ENCODE assay signal across 18 cellular contexts in the genomic region with DNA sequence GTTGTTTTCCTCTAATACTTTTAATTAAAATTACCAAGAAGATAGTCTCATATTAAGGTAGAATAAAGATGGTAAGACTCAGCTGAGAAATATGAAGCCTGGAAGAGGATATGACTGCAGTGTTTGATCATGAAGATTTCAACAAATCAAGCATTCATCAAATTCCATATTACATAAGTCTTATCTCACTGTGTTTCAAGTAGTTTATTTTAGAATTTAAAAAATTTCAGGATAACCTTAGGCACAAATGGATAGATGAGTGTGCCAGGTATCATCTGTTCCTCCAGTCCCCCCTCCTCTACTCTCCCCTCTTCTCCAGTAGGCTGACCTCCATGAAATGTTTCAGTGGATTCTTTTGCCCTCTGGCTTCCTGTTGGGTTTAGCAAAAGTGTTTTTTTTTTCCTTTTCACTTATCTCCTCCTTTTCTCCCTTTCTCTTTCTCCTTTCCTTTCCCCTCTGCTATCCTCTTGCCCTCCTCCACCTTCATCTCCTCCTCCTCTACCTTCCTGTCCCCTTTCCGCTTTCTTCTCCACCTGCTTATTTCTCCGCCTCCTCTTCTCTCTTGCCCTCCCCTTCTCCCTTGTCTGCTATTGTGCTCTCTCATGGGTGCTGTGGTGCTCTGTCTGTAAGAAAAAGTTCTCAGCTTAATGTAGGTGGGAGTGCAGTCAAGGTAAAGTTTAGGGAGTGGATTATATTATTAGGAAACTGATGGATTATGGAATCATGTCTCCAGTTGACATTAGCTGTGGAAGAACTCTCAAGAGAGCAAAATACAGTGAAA.
DNase-seq lines count a peak whose midpoint lies in the region; ATAC-seq and TF ChIP-seq lines count a peak whose summit lies in the region.
"Had no signal": no experiment of that assay in that cellular context is flagged by ENCODE, and none has a peak within 500 bp of the region (broad histone marks: within the 10 kb centered on the region; RNA-seq: fewer than 3 reads in every experiment).

No MANE protein-coding gene starts in this region.

- intact Hi-C loops in CD4-positive, alpha-beta memory T cell (cut with micrococcal nuclease), result no loop called here

- H3K4me3 ChIP-seq in GM23338 (no peak overlapping the region), fibroblast of pulmonary artery (replicated peaks; ENCODE audit: low read depth, low read length) (no peak overlapping the region), skeletal muscle satellite cell (ENCODE audit: low read length) (no peak overlapping the region)
- no peak overlapping the region for H3K4me3 ChIP-seq in CD4-positive, alpha-beta memory T cell (ENCODE audit: low read length in 2 of 2)
- H3K4me3 ChIP-seq: BLaER1 treated with 17β-estradiol and CSF1 and Interleukin-3, amounts not matched to agents 10 nM and 100 nM; body of pancreas; hepatocyte; testis had no signal

- no peaks in the 10 kb centered on the region for H3K9me3 Mint-ChIP-seq in GM23338
- peaks cover 4% of the 10 kb centered on the region for H3K9me3 Mint-ChIP-seq in stimulated activated memory B cell treated with anti-CD40 and anti-IgM and Interleukin-4, amounts not matched to agents 10 μg/mL and 1 μg/mL and 100 μg/mL, for 72 hours
- H3K9me3 Mint-ChIP-seq in natural killer cell treated with Interleukin-12 subunit alpha and Interleukin-12 subunit beta and Interleukin-15 and Interleukin-18, amount 100 ng/mL, for 72 hours, result no peaks in the 10 kb centered on the region
- H3K9me3 Mint-ChIP-seq in CD4-positive, alpha-beta memory T cell, result peaks cover 0 to 2% (median 0%) of the 10 kb centered on the region in 8 donors

- peaks cover 54% of the 10 kb centered on the region for H3K36me3 Mint-ChIP-seq in GM23338 (ENCODE audit: low read depth)
- H3K36me3 Mint-ChIP-seq in stimulated activated memory B cell treated with anti-CD40 and anti-IgM and Interleukin-4, amounts not matched to agents 10 μg/mL and 1 μg/mL and 100 μg/mL, for 72 hours, result peaks cover 56% of the 10 kb centered on the region
- peaks cover 4% of the 10 kb centered on the region for H3K36me3 Mint-ChIP-seq in natural killer cell treated with Interleukin-12 subunit alpha and Interleukin-12 subunit beta and Interleukin-15 and Interleukin-18, amount 100 ng/mL, for 72 hours
- H3K36me3 Mint-ChIP-seq in CD4-positive, alpha-beta memory T cell, result peaks cover 41 to 53% of the 10 kb centered on the region in 2 donors

- no peaks in the 10 kb centered on the region for H3K27me3 Mint-ChIP-seq in GM23338 (ENCODE audit: insufficient read depth, low read depth, poor library complexity)
- H3K27me3 Mint-ChIP-seq in stimulated activated memory B cell treated with anti-CD40 and anti-IgM and Interleukin-4, amounts not matched to agents 10 μg/mL and 1 μg/mL and 100 μg/mL, for 72 hours, result no peaks in the 10 kb centered on the region
- no peaks in the 10 kb centered on the region for H3K27me3 Mint-ChIP-seq in natural killer cell treated with Interleukin-12 subunit alpha and Interleukin-12 subunit beta and Interleukin-15 and Interleukin-18, amount 100 ng/mL, for 72 hours
- no peaks in the 10 kb centered on the region for H3K27me3 Mint-ChIP-seq in CD4-positive, alpha-beta memory T cell
- H3K27me3 Mint-ChIP-seq: activated CD4-positive, alpha-beta T cell treated with anti-CD3 and anti-CD28 coated beads, Interleukin-2, amount 10 ng/mL, durations not matched to agents 24 days and 14 days; activated naive CD4-positive, alpha-beta T cell treated with anti-CD3 and anti-CD28 coated beads, Interleukin-2, amount 10 ng/mL, durations not matched to agents 7 days and 5 days; dendritic cell treated with granulocyte-macrophage colony-stimulating factor and Interleukin-4, amounts not matched to agents 40 ng/mL and 50 ng/mL, for 4 days had no signal

- no peaks in the 10 kb centered on the region for H3K27me3 ChIP-seq in GM23338 (ENCODE audit: insufficient read depth)
- no peaks in the 10 kb centered on the region for H3K27me3 ChIP-seq in skeletal muscle satellite cell (ENCODE audit: control insufficient read depth, insufficient read depth, low read length)
- H3K27me3 ChIP-seq in CD4-positive, alpha-beta memory T cell (ENCODE audit: insufficient read depth, low read length), result no peaks in the 10 kb centered on the region
- H3K27me3 ChIP-seq: BLaER1 treated with 17β-estradiol and CSF1 and Interleukin-3, amounts not matched to agents 10 nM and 100 nM; body of pancreas; hepatocyte; testis had no signal

- CTCF ChIA-PET in CD4-positive, alpha-beta memory T cell (lab: Charles Lee; ENCODE audit: partially characterized antibody), result no interaction called here

- ATAC-seq in GM23338 (no peak), SK-N-SH treated with all-trans-retinoic acid at 6 μM for 48 hours (peak; percentile 74)
- no peak for ATAC-seq in stimulated activated memory B cell treated with anti-CD40 and anti-IgM and Interleukin-4, amounts not matched to agents 10 μg/mL and 1 μg/mL and 100 μg/mL, for 72 hours
- ATAC-seq in natural killer cell treated with Interleukin-12 subunit alpha and Interleukin-12 subunit beta and Interleukin-15 and Interleukin-18, amount 100 ng/mL, for 72 hours, result no peak
- ATAC-seq: body of pancreas had no signal

- H3K79me2 ChIP-seq in GM23338 (replicated peaks; ENCODE audit: insufficient read depth), result no peaks in the 10 kb centered on the region; the same call in 1 of the 2 replicates
- H3K79me2 ChIP-seq: hepatocyte had no signal

- TF ChIP-seq CTCF in GM23338 (conservative IDR thresholded peaks at IDR 0.05; ENCODE audit: low read depth in 2 of 2) (no peak), fibroblast of pulmonary artery (IDR thresholded peaks at IDR 0.05; ENCODE audit: low read length, missing control alignments) (no peak)

- no peaks in the 10 kb centered on the region for H3K9me2 ChIP-seq in GM23338 (ENCODE audit: insufficient read depth)

- H3K36me3 ChIP-seq in GM23338 (ENCODE audit: insufficient read depth) (peaks cover 29% of the 10 kb centered on the region), skeletal muscle satellite cell (ENCODE audit: insufficient read depth, low read length) (peaks cover 22% of the 10 kb centered on the region)
- peaks cover 4% of the 10 kb centered on the region for H3K36me3 ChIP-seq in CD4-positive, alpha-beta memory T cell (ENCODE audit: insufficient read depth, low read length)

- H3K4me3 Mint-ChIP-seq in GM23338, result no peak overlapping the region
- no peak overlapping the region for H3K4me3 Mint-ChIP-seq in stimulated activated memory B cell treated with anti-CD40 and anti-IgM and Interleukin-4, amounts not matched to agents 10 μg/mL and 1 μg/mL and 100 μg/mL, for 72 hours
- no peak overlapping the region for H3K4me3 Mint-ChIP-seq in natural killer cell treated with Interleukin-12 subunit alpha and Interleukin-12 subunit beta and Interleukin-15 and Interleukin-18, amount 100 ng/mL, for 72 hours
- H3K4me3 Mint-ChIP-seq in CD4-positive, alpha-beta memory T cell, result peak overlapping the region in 1 of 8 donors; percentile 63
- H3K4me3 Mint-ChIP-seq: activated CD4-positive, alpha-beta T cell treated with anti-CD3 and anti-CD28 coated beads, Interleukin-2, amount 10 ng/mL, durations not matched to agents 24 days and 14 days; activated naive CD4-positive, alpha-beta T cell treated with anti-CD3 and anti-CD28 coated beads, Interleukin-2, amount 10 ng/mL, durations not matched to agents 7 days and 5 days; dendritic cell treated with granulocyte-macrophage colony-stimulating factor and Interleukin-4, amounts not matched to agents 40 ng/mL and 50 ng/mL, for 4 days had no signal

- H3K9ac ChIP-seq in skeletal muscle satellite cell (ENCODE audit: low read depth, low read length), result no peak overlapping the region
- H3K9ac ChIP-seq: BLaER1 treated with 17β-estradiol and CSF1 and Interleukin-3, amounts not matched to agents 10 nM and 100 nM had no signal

- no peaks in the 10 kb centered on the region for H3F3A ChIP-seq in GM23338 (replicated peaks; ENCODE audit: low read depth)

- H3K9me3 ChIP-seq in skeletal muscle satellite cell (replicated peaks; ENCODE audit: low read length), result no peaks in the 10 kb centered on the region
- H3K9me3 ChIP-seq in CD4-positive, alpha-beta memory T cell (ENCODE audit: control insufficient read depth in 1 of 2, low read length in 2 of 2), result no peaks in the 10 kb centered on the region
- H3K9me3 ChIP-seq: body of pancreas, testis had no signal

- peak overlapping the region; percentile 63; the same call in 1 of the 2 replicates for H3K27ac ChIP-seq in GM23338 (ENCODE audit: low read depth)
- no peak overlapping the region for H3K27ac ChIP-seq in CD4-positive, alpha-beta memory T cell (ENCODE audit: low read depth, low read length)
- H3K27ac ChIP-seq: BLaER1 treated with 17β-estradiol and CSF1 and Interleukin-3, amounts not matched to agents 10 nM and 100 nM; body of pancreas; hepatocyte; testis had no signal

- H3K4me1 ChIP-seq in GM23338 (ENCODE audit: insufficient read depth) (peaks cover 5% of the 10 kb centered on the region; the same call in 1 of the 2 replicates), skeletal muscle satellite cell (ENCODE audit: control insufficient read depth, insufficient read depth, low read length) (peaks cover 46% of the 10 kb centered on the region)
- H3K4me1 ChIP-seq in CD4-positive, alpha-beta memory T cell (ENCODE audit: insufficient read depth, low read length), result no peaks in the 10 kb centered on the region
- H3K4me1 ChIP-seq: BLaER1 treated with 17β-estradiol and CSF1 and Interleukin-3, amounts not matched to agents 10 nM and 100 nM; body of pancreas; testis had no signal

- H3K4me2 ChIP-seq in GM23338, result no peak overlapping the region
- H3K4me2 ChIP-seq in skeletal muscle satellite cell (ENCODE audit: low read length), result peak overlapping the region; percentile 32
- H3K4me2 ChIP-seq: BLaER1 treated with 17β-estradiol and CSF1 and Interleukin-3, amounts not matched to agents 10 nM and 100 nM; hepatocyte had no signal

- no peak for DNase-seq in GM23338 (ENCODE audit: low spot score)
- peak; percentile 18 for DNase-seq in fibroblast of pulmonary artery (ENCODE audit: low read depth)
- no peak for DNase-seq in natural killer cell treated with Interleukin-12 subunit alpha and Interleukin-12 subunit beta and Interleukin-15 and Interleukin-18, amount 100 ng/mL, for 72 hours (ENCODE audit: low spot score)
- DNase-seq in CD4-positive, alpha-beta memory T cell, result no peak
- DNase-seq: activated CD4-positive, alpha-beta T cell treated with anti-CD3 and anti-CD28 coated beads, Interleukin-2, amount 10 ng/mL, durations not matched to agents 24 days and 14 days; activated CD8-positive, alpha-beta memory T cell treated with anti-CD3 and anti-CD28 coated beads, Interleukin-2, amount 50 U/mL, for 4 hours; activated naive CD4-positive, alpha-beta T cell treated with anti-CD3 and anti-CD28 coated beads, Interleukin-2, amount 10 ng/mL, durations not matched to agents 7 days and 5 days; body of pancreas; DMS 273 treated with DMSO at 0.1 percent for 48 hours; NCI-H1105 treated with DMSO at 0.1 percent for 48 hours; NCI-H69; testis had no signal

- POLR2A ChIA-PET in CD4-positive, alpha-beta memory T cell (lab: Charles Lee; ENCODE audit: partially characterized antibody), result no interaction called here

- H3K27ac Mint-ChIP-seq in GM23338, result peak overlapping the region; percentile 46; the same call in 1 of the 2 replicates
- no peak overlapping the region for H3K27ac Mint-ChIP-seq in stimulated activated memory B cell treated with anti-CD40 and anti-IgM and Interleukin-4, amounts not matched to agents 10 μg/mL and 1 μg/mL and 100 μg/mL, for 72 hours
- no peak overlapping the region for H3K27ac Mint-ChIP-seq in natural killer cell treated with Interleukin-12 subunit alpha and Interleukin-12 subunit beta and Interleukin-15 and Interleukin-18, amount 100 ng/mL, for 72 hours
- H3K27ac Mint-ChIP-seq in CD4-positive, alpha-beta memory T cell, result peak overlapping the region in 2 of 7 donors; percentile 42 to 80
- H3K27ac Mint-ChIP-seq: activated CD4-positive, alpha-beta T cell treated with anti-CD3 and anti-CD28 coated beads, Interleukin-2, amount 10 ng/mL, durations not matched to agents 24 days and 14 days; activated naive CD4-positive, alpha-beta T cell treated with anti-CD3 and anti-CD28 coated beads, Interleukin-2, amount 10 ng/mL, durations not matched to agents 7 days and 5 days; dendritic cell treated with granulocyte-macrophage colony-stimulating factor and Interleukin-4, amounts not matched to agents 40 ng/mL and 50 ng/mL, for 4 days had no signal

- H4K20me1 ChIP-seq in GM23338 (replicated peaks; ENCODE audit: insufficient read depth), result peaks cover 7% of the 10 kb centered on the region; the same call in 1 of the 2 replicates

- H3K4me1 Mint-ChIP-seq in GM23338, result peaks cover 10% of the 10 kb centered on the region
- no peaks in the 10 kb centered on the region for H3K4me1 Mint-ChIP-seq in stimulated activated memory B cell treated with anti-CD40 and anti-IgM and Interleukin-4, amounts not matched to agents 10 μg/mL and 1 μg/mL and 100 μg/mL, for 72 hours
- H3K4me1 Mint-ChIP-seq in natural killer cell treated with Interleukin-12 subunit alpha and Interleukin-12 subunit beta and Interleukin-15 and Interleukin-18, amount 100 ng/mL, for 72 hours (ENCODE audit: low read depth in 2 of 2), result peaks cover 0 to 3% of the 10 kb centered on the region in 2 donors
- H3K4me1 Mint-ChIP-seq in CD4-positive, alpha-beta memory T cell, result peaks cover 0 to 3% (median 0%) of the 10 kb centered on the region in 4 donors
- H3K4me1 Mint-ChIP-seq: activated CD4-positive, alpha-beta T cell treated with anti-CD3 and anti-CD28 coated beads, Interleukin-2, amount 10 ng/mL, durations not matched to agents 24 days and 14 days; activated naive CD4-positive, alpha-beta T cell treated with anti-CD3 and anti-CD28 coated beads, Interleukin-2, amount 10 ng/mL, durations not matched to agents 7 days and 5 days had no signal

- no peak overlapping the region for H2AFZ ChIP-seq in GM23338
- H2AFZ ChIP-seq: hepatocyte had no signal
